In genomic region chr10:125719173-125720001, GRCh38 we compare ENCODE assay signal across 8 cellular contexts. TPM values are rescaled to one million over a fixed set of nuclear protein-coding genes. Genes with fewer than 3 reads are reported as not detected.
DNase-seq lines count a peak whose midpoint lies in the region; ATAC-seq and TF ChIP-seq lines count a peak whose summit lies in the region.

Gene EDRF1 (plus strand): TSS chr10:125719709. CDS start chr10:125719808, 99 bp downstream.

- H3K4me1 ChIP-seq in SK-N-SH (ENCODE audit: control insufficient read depth in 1 of 2, insufficient read depth in 2 of 2, low read depth in 1 of 2, low read length in 1 of 2): peaks cover 0 to 6% of the 10 kb centered on the region in 2 experiments; a peak in 2 of 4 replicates
- H3K4me1 ChIP-seq in suprapubic skin: peaks cover 19% of the 10 kb centered on the region

- peaks cover 30 to 35% of the 10 kb centered on the region in 2 experiments for H3K36me3 ChIP-seq in SK-N-SH (replicated peaks in 1 of 2; ENCODE audit: control insufficient read depth in 1 of 2, insufficient read depth in 2 of 2, low read length in 1 of 2)
- peaks cover 20% of the 10 kb centered on the region for H3K36me3 ChIP-seq in suprapubic skin

- WGBS in SK-N-SH (ENCODE audit: low lambda C conversion rate): 1% methylated on average over 31 of the region's 72 CpGs
- WGBS in suprapubic skin: under 1% methylated on average over 25 of the region's 72 CpGs

- no peaks in the 10 kb centered on the region for H4K20me1 ChIP-seq in SK-N-SH (ENCODE audit: insufficient read depth)

- no peak for TF ChIP-seq RAD21 in SK-N-SH (IDR thresholded peaks at IDR 0.05; ENCODE audit: low read length)

- peaks cover 4% of the 10 kb centered on the region for H3F3A ChIP-seq in SK-N-SH (replicated peaks; ENCODE audit: insufficient read depth)

- H3K9me3 ChIP-seq in SK-N-SH: no peaks in the 10 kb centered on the region
- no peaks in the 10 kb centered on the region for H3K9me3 ChIP-seq in suprapubic skin

- no peaks in the 10 kb centered on the region for H3K9me2 ChIP-seq in SK-N-SH

- peaks cover 28% of the 10 kb centered on the region for H3K79me2 ChIP-seq in SK-N-SH (ENCODE audit: insufficient read depth)

- H3K4me2 ChIP-seq in SK-N-SH: peak within 1 kb of the TSS; percentile 95

- peak within 1 kb of the TSS; percentile 99 for H3K4me3 ChIP-seq in SK-N-SH (ENCODE audit: low read depth in 2 of 2, low read length in 1 of 2)
- H3K4me3 ChIP-seq in suprapubic skin: peak within 1 kb of the TSS; percentile 98

- no peak for TF ChIP-seq EP300 in SK-N-SH (IDR thresholded peaks at IDR 0.05; ENCODE audit: borderline replicate concordance in 1 of 2, low read depth in 1 of 2, low read length in 1 of 2)
- TF ChIP-seq EP300 in suprapubic skin (IDR thresholded peaks at IDR 0.05): no peak

- H3K27me3 ChIP-seq in SK-N-SH (ENCODE audit: insufficient read depth) (no peaks in the 10 kb centered on the region), suprapubic skin (no peaks in the 10 kb centered on the region)

- H2AFZ ChIP-seq in SK-N-SH (ENCODE audit: low read depth): peak within 1 kb of the TSS; percentile 99

- TF ChIP-seq CTCF in SK-N-SH (IDR thresholded peaks at IDR 0.05) (no peak), suprapubic skin (IDR thresholded peaks at IDR 0.05) (no peak)

- CTCF ChIA-PET in SK-N-SH (lab: Yijun Ruan, JAX): interaction anchor here (1.0 kb wide), 1 partner anchor 10 kb away, joined by 4 read pairs; no protein-coding TSS in a partner anchor

- H3K9ac ChIP-seq in SK-N-SH: peak within 1 kb of the TSS; percentile 99

- POLR2A ChIA-PET in SK-N-SH (lab: Yijun Ruan, JAX): interaction anchor here (0.6 to 1.3 kb wide), 4 partner anchors 11 to 918 kb away, joined by 3 to 5 read pairs (median 4); partner anchors contain the start of genes ABRAXAS2, BCCIP, CTBP2 and UROS

- peak; percentile 92 for ATAC-seq in HG02571 (IDR thresholded peaks at IDR 0.05; ENCODE audit: unreplicated experiment)

- DNase-seq in GM04504 (ENCODE audit: low read depth) (peak; percentile 97), NCI-H1048 (lab: John Stamatoyannopoulos, UW) (peak; percentile 97), SK-N-SH (peak; percentile 97), globus pallidus (ENCODE audit: low spot score) (peak; percentile 97), nucleus accumbens (lab: John Stamatoyannopoulos, UW) (peak; percentile 80 to 99 (median 98)), suprapubic skin (ENCODE audit: low spot score in 2 of 2) (peak; percentile 99)
- DNase-seq in activated naive CD4-positive, alpha-beta T cell treated with anti-CD3 and anti-CD28 coated beads, Interleukin-2, amount 50 U/mL, for 16 hours: peak; percentile 99

- peak; percentile 64 to 83 for TF ChIP-seq POLR2A in suprapubic skin (IDR thresholded peaks at IDR 0.05)

- H3K27ac ChIP-seq in SK-N-SH (ENCODE audit: low read depth in 2 of 2, low read length in 1 of 2): peak within 1 kb of the TSS; percentile 83 to 90
- peak within 1 kb of the TSS; percentile 94 for H3K27ac ChIP-seq in suprapubic skin

TF ChIP-seq in SK-N-SH, 30 proteins besides CTCF, POLR2A, EP300 and RAD21 (continues in another document):
- peak; percentile 93 for TF ChIP-seq POLR2AphosphoS5 (IDR thresholded peaks at IDR 0.05; ENCODE audit: low read depth, low read length)
- peak; percentile 56; the same call in 1 of the 2 replicates for TF ChIP-seq YY1 (IDR thresholded peaks at IDR 0.05; ENCODE audit: low read depth)
- peak; percentile 22; the same call in 1 of the 2 replicates for TF ChIP-seq TCF12 (IDR thresholded peaks at IDR 0.05)
- peak; percentile 85 for TF ChIP-seq NRF1 (IDR thresholded peaks at IDR 0.05; ENCODE audit: low read depth, low read length)
- TF ChIP-seq PBX3 (IDR thresholded peaks at IDR 0.05): peak; percentile 73
- TF ChIP-seq EZH2phosphoT487 (IDR thresholded peaks at IDR 0.05; ENCODE audit: borderline replicate concordance, low read depth): no peak
- no peak for TF ChIP-seq USF1 (IDR thresholded peaks at IDR 0.05; ENCODE audit: borderline replicate concordance, low read depth)
- peak; percentile 37; the same call in 1 of the 2 replicates for TF ChIP-seq SIN3A (IDR thresholded peaks at IDR 0.05; ENCODE audit: borderline replicate concordance, low read depth, low read length)
- TF ChIP-seq RXRA (IDR thresholded peaks at IDR 0.05; ENCODE audit: borderline replicate concordance, low read depth): no peak
- no peak for TF ChIP-seq NFIC (IDR thresholded peaks at IDR 0.05; ENCODE audit: borderline replicate concordance)
- TF ChIP-seq FOSL2 (IDR thresholded peaks at IDR 0.05; ENCODE audit: borderline replicate concordance, low read depth): no peak
- no peak for TF ChIP-seq FOXJ3 (CRISPR knock-in tag; IDR thresholded peaks at IDR 0.05)
- peak; percentile 99 for TF ChIP-seq CHD2 (IDR thresholded peaks at IDR 0.05; ENCODE audit: low read length, partially characterized antibody)
- TF ChIP-seq ELF1 (IDR thresholded peaks at IDR 0.05): peak; percentile 83
- TF ChIP-seq RCOR1 (IDR thresholded peaks at IDR 0.05; ENCODE audit: low read length): no peak
- TF ChIP-seq SMC3 (IDR thresholded peaks at IDR 0.05; ENCODE audit: low read depth, low read length): no peak
- TF ChIP-seq MXI1 (IDR thresholded peaks at IDR 0.05; ENCODE audit: low read depth, low read length): peak; percentile 89
- TF ChIP-seq MAX (IDR thresholded peaks at IDR 0.05; ENCODE audit: low read depth): peak; percentile 86
- peak; percentile 83 for TF ChIP-seq GABPA (IDR thresholded peaks at IDR 0.05; ENCODE audit: low read depth)
- peak; percentile 78 for TF ChIP-seq TAF1 (IDR thresholded peaks at IDR 0.05; ENCODE audit: borderline replicate concordance, low read depth, low read length)
- TF ChIP-seq USF2 (IDR thresholded peaks at IDR 0.05; ENCODE audit: borderline replicate concordance, low read depth, low read length): no peak
- peak; percentile 38; the same call in 1 of the 2 replicates for TF ChIP-seq REST (IDR thresholded peaks at IDR 0.05; ENCODE audit: low read depth, low read length)
- TF ChIP-seq TEAD4 (IDR thresholded peaks at IDR 0.05; ENCODE audit: borderline replicate concordance, insufficient read depth): no peak

RNA-seq across cellular contexts. Expression of gene EDRF1, which starts in this region (rescaled TPM):
- polyA plus RNA-seq in SK-N-SH (2012; rRNA removed): 19.2 and 27.4 TPM in 2 replicates
- polyA plus RNA-seq in SK-N-SH (2012; cell fraction: cytosol; rRNA removed): 17.5 and 17.9 TPM in 2 replicates
- polyA plus RNA-seq in SK-N-SH (2012; cell fraction: nucleus; rRNA removed): 35.3 and 86.9 TPM in 2 replicates
- total RNA-seq in suprapubic skin: 10 to 100 TPM; 10.9 to 56.4 (median 18.6) TPM

Comparison
In these comparisons a context has a peak if more than half of its experiments do, and no peak if none do; other contexts are left out.
1. Peak in every context shown above with its lines: DNase-seq, ATAC-seq, H3K4me3 ChIP-seq and H3K27ac ChIP-seq.